4 cellular contexts compared by ENCODE assay signal in the genomic region with DNA sequence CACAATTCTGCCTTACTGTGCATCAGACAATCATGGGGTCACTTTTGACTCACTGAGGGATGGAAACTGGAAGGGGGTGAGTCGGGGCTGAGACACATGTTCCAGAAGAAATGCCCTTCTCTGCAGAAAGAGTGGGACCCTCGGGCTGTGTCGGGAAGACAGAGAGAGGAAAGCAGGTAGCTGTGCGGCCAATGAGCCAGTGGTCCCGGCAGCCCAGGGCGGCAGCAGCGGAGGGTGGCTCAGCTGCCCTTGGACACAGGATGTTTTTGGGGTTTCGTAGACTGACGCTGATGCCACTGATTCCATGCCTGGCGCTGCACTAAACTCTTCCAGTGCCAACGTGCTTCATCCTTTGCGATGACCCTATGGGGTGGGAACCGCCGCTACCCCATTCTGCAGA.
"Had no signal": no experiment of that assay in that cellular context is flagged by ENCODE, and none has a peak within 500 bp of the region (broad histone marks: within the 10 kb centered on the region; RNA-seq: fewer than 3 reads in every experiment).

No MANE protein-coding gene starts in this region.

- H3K4me3 ChIP-seq: K562 had no signal

- H3K27ac ChIP-seq: HL-60 had no signal

- ATAC-seq: HepG2, K562 had no signal

- DNase-seq: IMR-90 had no signal
